In genomic region chr11:64164392-64165312, GRCh38 we compare ENCODE assay signal across 9 cellular contexts. TPM values are rescaled to one million over a fixed set of nuclear protein-coding genes. Genes with fewer than 3 reads are reported as not detected.
DNase-seq lines count a peak whose midpoint lies in the region; ATAC-seq and TF ChIP-seq lines count a peak whose summit lies in the region.
"Had no signal": no experiment of that assay in that cellular context is flagged by ENCODE, and none has a peak within 500 bp of the region (broad histone marks: within the 10 kb centered on the region; RNA-seq: fewer than 3 reads in every experiment).

No MANE protein-coding gene starts in this region.

- TF ChIP-seq CTCF in BJ (IDR thresholded peaks at IDR 0.05; ENCODE audit: insufficient read depth, low read depth, low read length) (no peak), ascending aorta (IDR thresholded peaks at IDR 0.05) (no peak), right lobe of liver (IDR thresholded peaks at IDR 0.05) (no peak), vagina (IDR thresholded peaks at IDR 0.05) (no peak)

- POLR2A ChIA-PET in BJ (lab: Charles Lee), result no interaction called here

- WGBS in right lobe of liver (ENCODE audit: insufficient coverage, low coverage, low lambda C conversion rate, missing lambda C conversion rate), result 15% methylated on average over 10 of the region's 20 CpGs

- H3K4me3 ChIP-seq in BJ (ENCODE audit: low read depth, low read length), result peak overlapping the region; percentile 49
- H3K4me3 ChIP-seq in HUES6 (ENCODE audit: low read depth, low read length), result peak overlapping the region; percentile 57
- H3K4me3 ChIP-seq in ascending aorta, result peak overlapping the region; percentile 82 to 92
- peak overlapping the region; percentile 77 to 84 (median 83) for H3K4me3 ChIP-seq in right lobe of liver
- peak overlapping the region; percentile 59 to 65 for H3K4me3 ChIP-seq in vagina

- no peaks in the 10 kb centered on the region for H3K9me3 ChIP-seq in HUES6 (ENCODE audit: control insufficient read depth, insufficient read depth, low read depth, low read length)
- H3K9me3 ChIP-seq in ascending aorta, result no peaks in the 10 kb centered on the region
- H3K9me3 ChIP-seq in right lobe of liver, result no peaks in the 10 kb centered on the region
- no peaks in the 10 kb centered on the region for H3K9me3 ChIP-seq in vagina
- H3K9me3 ChIP-seq: neutrophil had no signal

- H3K36me3 ChIP-seq in BJ (ENCODE audit: control insufficient read depth, insufficient read depth, low read length) (no peaks in the 10 kb centered on the region), HUES6 (ENCODE audit: control insufficient read depth, insufficient read depth, low read length) (0 out of 2 replicates have a peak, but pooled peaks cover 3% of the 10 kb centered on the region), ascending aorta (no peaks in the 10 kb centered on the region), right lobe of liver (no peaks in the 10 kb centered on the region), vagina (no peaks in the 10 kb centered on the region)
- H3K36me3 ChIP-seq: neutrophil had no signal

- intact Hi-C loops in ascending aorta (cut with DNase I), result loop anchor here (1.0 kb wide), 1 partner anchor 17 kb away; no protein-coding TSS in a partner anchor
- intact Hi-C loops in right lobe of liver (cut with DNase I), result no loop called here
- intact Hi-C loops in vagina (cut with DNase I), result loop anchor here (10.0 kb wide), 1 partner anchor 1400 kb away; the partner anchor contains the start of gene POLR2G

- ATAC-seq in right lobe of liver, result peak; percentile 63 to 75 (median 72)
- ATAC-seq in HG03439 (IDR thresholded peaks at IDR 0.05; ENCODE audit: unreplicated experiment), result no peak
- ATAC-seq in HG02623 (IDR thresholded peaks at IDR 0.05; ENCODE audit: unreplicated experiment), result no peak

- H3K9ac ChIP-seq in HUES6 (ENCODE audit: low read length), result no peak overlapping the region

- H3K4me1 ChIP-seq in HUES6 (ENCODE audit: control insufficient read depth, insufficient read depth, low read length) (peaks cover 9% of the 10 kb centered on the region), ascending aorta (peaks cover 9 to 12% of the 10 kb centered on the region in 2 donors), right lobe of liver (peaks cover 0 to 8% (median 0%) of the 10 kb centered on the region in 4 donors), vagina (peaks cover 30% of the 10 kb centered on the region)

- H3K27me3 ChIP-seq in BJ (ENCODE audit: control insufficient read depth, insufficient read depth, low read length) (no peaks in the 10 kb centered on the region), HUES6 (ENCODE audit: control insufficient read depth, insufficient read depth, low read length) (no peaks in the 10 kb centered on the region), ascending aorta (no peaks in the 10 kb centered on the region), right lobe of liver (no peaks in the 10 kb centered on the region), vagina (no peaks in the 10 kb centered on the region)

- DNase-seq in BJ (ENCODE audit: low read depth), result no peak
- no peak for DNase-seq in ascending aorta (ENCODE audit: low spot score in 2 of 2)
- DNase-seq in right lobe of liver, result peak; percentile 73 to 92 (median 91)
- DNase-seq in vagina (ENCODE audit: extremely low spot score in 2 of 2), result no peak
- DNase-seq in caudate nucleus (lab: John Stamatoyannopoulos, UW), result no peak

- no peak overlapping the region for H3K27ac ChIP-seq in HUES6 (ENCODE audit: low read depth, low read length)
- H3K27ac ChIP-seq in ascending aorta, result peak overlapping the region; percentile 44 to 65
- peak overlapping the region; percentile 36 to 84 (median 72) for H3K27ac ChIP-seq in right lobe of liver
- H3K27ac ChIP-seq in vagina, result peak overlapping the region; percentile 82
- H3K27ac ChIP-seq in caudate nucleus (ENCODE audit: low read depth, low read length), result no peak overlapping the region
- H3K27ac ChIP-seq: neutrophil had no signal

- TF ChIP-seq POLR2A in right lobe of liver (IDR thresholded peaks at IDR 0.05) (no peak), vagina (IDR thresholded peaks at IDR 0.05) (no peak)

- CTCF ChIA-PET in BJ (lab: Yijun Ruan, JAX), result interaction anchor here (1.4 to 5.9 kb wide), 3 partner anchors 13 to 163 kb away, joined by 5 to 39 read pairs (median 5); no protein-coding TSS in a partner anchor

RNA-seq across cellular contexts. Expression of gene MACROD1, which starts 1.3 kb away (rescaled TPM):
- polyA plus RNA-seq in BJ (2011; rRNA removed), result 11.7 and 12.4 TPM in 2 replicates
- 2.7 and 2.8 TPM in 2 replicates for polyA minus RNA-seq in BJ (2011; rRNA and poly(A)+ RNA removed)
- total RNA-seq in ascending aorta, result 26.5 TPM
- 100 to 1,000 TPM in 1 of 6 experiments, 10 to 100 TPM in 5; 12.3 to 219 (median 27.8) TPM for total RNA-seq in right lobe of liver
- total RNA-seq in vagina, result 61.4 TPM

RNA-seq across cellular contexts. Expression of gene STIP1, which starts 21.3 kb away (rescaled TPM):
- 139 and 150 TPM in 2 replicates for polyA plus RNA-seq in BJ (2011; rRNA removed)
- polyA minus RNA-seq in BJ (2011; rRNA and poly(A)+ RNA removed), result 197 and 349 TPM in 2 replicates
- total RNA-seq in ascending aorta (77.7 TPM), right lobe of liver (100 to 1,000 TPM in 1 of 6 experiments, 10 to 100 TPM in 5; 27.6 to 110 (median 59.4) TPM), vagina (91.3 TPM)

RNA-seq across cellular contexts. Expression of gene FERMT3, which starts 41.9 kb away (rescaled TPM):
- 0.83 and 1.9 TPM in 2 replicates for polyA plus RNA-seq in BJ (2011; rRNA removed)
- polyA minus RNA-seq in BJ (2011; rRNA and poly(A)+ RNA removed), result 0.41 and 0.95 TPM in 2 replicates
- total RNA-seq in ascending aorta, result 55.2 TPM
- 10 to 100 TPM in 1 of 6 experiments, 1 to 10 TPM in 5; 5.1 to 17.3 (median 8.1) TPM for total RNA-seq in right lobe of liver
- total RNA-seq in vagina, result 24.3 TPM

Comparison
In these comparisons a context has a peak if more than half of its experiments do, and no peak if none do; other contexts are left out.
1. DNase-seq: peak in right lobe of liver (3 of 3); none in BJ (single experiment), ascending aorta (0 of 2), vagina (0 of 2) and caudate nucleus (0 of 61).
2. H3K27ac ChIP-seq: peak in ascending aorta (2 of 2), right lobe of liver (3 of 3) and vagina (single experiment); none in HUES6 (single experiment) and caudate nucleus (single experiment).
3. ATAC-seq: peak in right lobe of liver (4 of 4); none in HG03439 (single experiment) and HG02623 (single experiment).
4. intact Hi-C loops: an anchor here in ascending aorta (1.0 kb wide) and vagina (10.0 kb wide); none called in right lobe of liver.
5. Peak in every context shown above with its lines, with median percentiles within 50 percentile points of each other: H3K4me3 ChIP-seq.